8 cellular contexts compared by ENCODE assay signal in the genomic region with DNA sequence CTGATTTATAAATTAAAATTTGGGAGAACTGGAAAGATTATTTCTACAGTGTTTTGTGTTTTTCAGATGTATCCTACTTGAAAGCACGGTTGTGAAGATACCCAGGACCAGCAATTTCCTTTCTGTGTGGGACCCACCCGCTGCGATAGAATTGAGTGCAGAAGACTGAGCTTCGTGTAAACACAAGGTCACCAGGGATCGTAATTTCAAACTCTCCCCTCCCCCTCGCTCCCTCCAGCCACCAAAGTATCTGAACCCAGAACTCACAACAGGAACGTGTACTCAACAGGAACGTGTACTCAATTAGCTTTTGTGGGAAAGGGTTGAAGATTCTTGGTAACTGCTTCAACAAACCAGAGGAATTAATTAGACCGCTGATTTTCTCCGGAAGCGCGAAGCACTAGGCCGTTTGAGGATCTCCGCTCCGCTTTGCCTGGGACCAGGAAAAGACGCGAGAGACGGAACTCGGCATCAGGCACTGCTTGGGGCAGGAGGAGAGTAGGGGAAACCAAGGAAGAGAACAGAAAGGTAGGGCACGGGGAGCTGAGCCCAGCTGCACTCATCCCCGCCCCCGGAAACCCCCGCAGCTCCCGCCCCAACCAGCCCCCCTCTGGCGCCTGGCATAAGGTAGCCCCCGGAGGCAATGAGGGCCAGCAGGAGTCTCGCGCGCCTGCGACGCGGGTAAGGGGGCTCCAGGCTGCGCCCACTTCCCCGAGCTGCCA. TPM values are rescaled to one million over a fixed set of nuclear protein-coding genes. Genes with fewer than 3 reads are reported as not detected.
DNase-seq lines count a peak whose midpoint lies in the region; ATAC-seq and TF ChIP-seq lines count a peak whose summit lies in the region.

No MANE protein-coding gene starts in this region.

- DNase-seq in ACHN: peak; percentile 71
- peak; percentile 93 for DNase-seq in NCI-H2171 treated with DMSO at 0.1 percent for 48 hours (lab: John Stamatoyannopoulos, UW)
- DNase-seq in activated CD4-positive, alpha-beta T cell treated with anti-CD3 and anti-CD28 coated beads, Interleukin-2, amount 10 ng/mL, durations not matched to agents 7 days and 5 days: peak; percentile 47
- DNase-seq in epithelial cell of esophagus (ENCODE audit: low read depth): peak; percentile 51
- peak in 1 of 3 donors; percentile 74 for DNase-seq in mucosa of descending colon
- DNase-seq in stimulated activated naive B cell treated with anti-CD40 and anti-IgM and Interleukin-4, amounts not matched to agents 10 μg/mL and 1 μg/mL and 100 μg/mL, for 72 hours: peak; percentile 18

- no peak for TF ChIP-seq CTCF in epithelial cell of esophagus (IDR thresholded peaks at IDR 0.05; ENCODE audit: insufficient read depth, low read depth, low read length, missing control alignments)
- TF ChIP-seq CTCF in mucosa of descending colon (IDR thresholded peaks at IDR 0.05): no peak

- in situ Hi-C loops in ACHN (cut with HindIII; ENCODE audit: low pct_ligation_motif_present, low pct_unique_long_range_greater_than_20kb, low sequenced_read_pairs): no loop called here

- H3K9me3 Mint-ChIP-seq in activated CD4-positive, alpha-beta T cell treated with anti-CD3 and anti-CD28 coated beads, Interleukin-2, amount 10 ng/mL, durations not matched to agents 7 days and 5 days: no peaks in the 10 kb centered on the region
- no peaks in the 10 kb centered on the region for H3K9me3 Mint-ChIP-seq in stimulated activated naive B cell treated with anti-CD40 and anti-IgM and Interleukin-4, amounts not matched to agents 10 μg/mL and 1 μg/mL and 100 μg/mL, for 72 hours

- CTCF ChIA-PET in activated CD4-positive, alpha-beta T cell treated with anti-CD3 and anti-CD28 coated beads, Interleukin-2, amount 10 ng/mL, durations not matched to agents 7 days and 5 days (lab: Charles Lee): interaction anchor here (1.9 kb wide), 1 partner anchor 11 kb away, joined by 6 read pairs; no protein-coding TSS in a partner anchor

- peak overlapping the region; percentile 91 for H3K27ac Mint-ChIP-seq in activated CD4-positive, alpha-beta T cell treated with anti-CD3 and anti-CD28 coated beads, Interleukin-2, amount 10 ng/mL, durations not matched to agents 7 days and 5 days
- peak overlapping the region; percentile 96 for H3K27ac Mint-ChIP-seq in stimulated activated naive B cell treated with anti-CD40 and anti-IgM and Interleukin-4, amounts not matched to agents 10 μg/mL and 1 μg/mL and 100 μg/mL, for 72 hours

- peak; percentile 52 for ATAC-seq in GM18511 (IDR thresholded peaks at IDR 0.05; ENCODE audit: unreplicated experiment)
- ATAC-seq in HG03066 (IDR thresholded peaks at IDR 0.05; ENCODE audit: low read depth, unreplicated experiment): peak; percentile 29
- ATAC-seq in mucosa of descending colon: peak; percentile 62
- peak; percentile 22 to 71 for ATAC-seq in stimulated activated naive B cell treated with anti-CD40 and anti-IgM and Interleukin-4, amounts not matched to agents 10 μg/mL and 1 μg/mL and 100 μg/mL, for 72 hours (replicated peaks)

- H3K27me3 Mint-ChIP-seq in activated CD4-positive, alpha-beta T cell treated with anti-CD3 and anti-CD28 coated beads, Interleukin-2, amount 10 ng/mL, durations not matched to agents 7 days and 5 days: no peaks in the 10 kb centered on the region
- no peaks in the 10 kb centered on the region for H3K27me3 Mint-ChIP-seq in stimulated activated naive B cell treated with anti-CD40 and anti-IgM and Interleukin-4, amounts not matched to agents 10 μg/mL and 1 μg/mL and 100 μg/mL, for 72 hours

- intact Hi-C loops in mucosa of descending colon (cut with DNase I, micrococcal nuclease): no loop called here

- no peaks in the 10 kb centered on the region for H3K9me3 ChIP-seq in mucosa of descending colon

- POLR2A ChIA-PET in activated CD4-positive, alpha-beta T cell treated with anti-CD3 and anti-CD28 coated beads, Interleukin-2, amount 10 ng/mL, durations not matched to agents 7 days and 5 days (lab: Charles Lee): no interaction called here

- H3K4me1 ChIP-seq in mucosa of descending colon (ENCODE audit: low read depth): peaks cover 23% of the 10 kb centered on the region

- H3K36me3 Mint-ChIP-seq in activated CD4-positive, alpha-beta T cell treated with anti-CD3 and anti-CD28 coated beads, Interleukin-2, amount 10 ng/mL, durations not matched to agents 7 days and 5 days (ENCODE audit: low read depth): peaks cover 36% of the 10 kb centered on the region
- H3K36me3 Mint-ChIP-seq in stimulated activated naive B cell treated with anti-CD40 and anti-IgM and Interleukin-4, amounts not matched to agents 10 μg/mL and 1 μg/mL and 100 μg/mL, for 72 hours: peaks cover 25 to 33% of the 10 kb centered on the region in 2 donors

- peak overlapping the region; percentile 93 for H3K4me3 Mint-ChIP-seq in activated CD4-positive, alpha-beta T cell treated with anti-CD3 and anti-CD28 coated beads, Interleukin-2, amount 10 ng/mL, durations not matched to agents 7 days and 5 days
- peak overlapping the region; percentile 90 to 97 for H3K4me3 Mint-ChIP-seq in stimulated activated naive B cell treated with anti-CD40 and anti-IgM and Interleukin-4, amounts not matched to agents 10 μg/mL and 1 μg/mL and 100 μg/mL, for 72 hours

- H3K4me1 Mint-ChIP-seq in activated CD4-positive, alpha-beta T cell treated with anti-CD3 and anti-CD28 coated beads, Interleukin-2, amount 10 ng/mL, durations not matched to agents 7 days and 5 days: peaks cover 53% of the 10 kb centered on the region
- peaks cover 35 to 63% of the 10 kb centered on the region in 2 donors for H3K4me1 Mint-ChIP-seq in stimulated activated naive B cell treated with anti-CD40 and anti-IgM and Interleukin-4, amounts not matched to agents 10 μg/mL and 1 μg/mL and 100 μg/mL, for 72 hours

- no peaks in the 10 kb centered on the region for H3K36me3 ChIP-seq in mucosa of descending colon (ENCODE audit: low read depth)

- H3K4me3 ChIP-seq in epithelial cell of esophagus (ENCODE audit: low read length) (peak overlapping the region; percentile 89), mucosa of descending colon (peak overlapping the region; percentile 78)

RNA-seq across cellular contexts. Expression of a gene that starts 0.5 kb away (rescaled TPM):
- total RNA-seq in activated CD4-positive, alpha-beta T cell treated with anti-CD3 and anti-CD28 coated beads, Interleukin-2, amount 10 ng/mL, durations not matched to agents 7 days and 5 days: 10 to 100 TPM; 29.3 to 37.0 TPM
- total RNA-seq in mucosa of descending colon: 10 to 100 TPM; 44.2 to 52.3 (median 48.5) TPM

RNA-seq across cellular contexts. Expression of a gene that starts 0.6 kb away (rescaled TPM):
- total RNA-seq in activated CD4-positive, alpha-beta T cell treated with anti-CD3 and anti-CD28 coated beads, Interleukin-2, amount 10 ng/mL, durations not matched to agents 7 days and 5 days: 10 to 100 TPM; 42.1 to 50.2 TPM
- 10 to 100 TPM; 29.4 to 35.9 (median 31.0) TPM for total RNA-seq in mucosa of descending colon
